Comparison of ENCODE assay signal across 8 cellular contexts in the genomic region with DNA sequence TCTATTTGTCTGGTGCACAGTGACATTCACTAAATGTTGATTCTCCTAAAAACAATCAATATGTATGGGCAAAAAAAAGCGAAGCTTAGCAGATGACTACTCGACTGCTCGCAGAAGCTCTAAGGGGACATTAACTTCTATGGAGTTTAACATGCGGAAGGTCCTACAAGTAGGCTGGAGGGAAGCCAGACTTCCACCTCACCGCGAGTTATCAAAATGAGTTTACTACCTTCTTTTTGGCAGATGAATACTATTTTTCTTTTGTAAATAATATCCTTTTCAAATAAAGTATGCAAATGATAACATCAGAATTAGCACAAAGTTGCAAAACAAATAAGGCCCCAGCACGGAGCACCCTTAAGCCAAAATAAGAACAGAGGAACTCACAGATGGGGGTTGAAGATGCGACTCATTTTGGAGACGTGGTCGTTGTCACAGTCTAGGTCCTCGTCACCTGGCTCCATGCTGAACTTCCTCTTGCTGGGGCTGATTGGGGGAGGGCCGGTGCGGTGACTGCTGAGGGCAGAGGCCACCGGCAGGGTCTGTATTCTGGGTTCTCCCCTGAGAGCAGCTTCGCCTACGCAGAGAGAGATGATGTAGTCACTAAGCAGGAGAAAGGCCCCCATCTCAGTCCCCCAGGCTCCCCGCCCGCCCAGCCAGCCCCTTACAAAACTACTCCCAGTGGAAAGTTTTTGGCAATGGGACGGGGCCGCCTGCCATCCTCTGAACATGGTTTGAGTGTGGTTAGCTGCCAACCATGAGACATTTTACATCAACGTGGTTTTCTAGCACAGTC. TPM values are rescaled to one million over a fixed set of nuclear protein-coding genes. Genes with fewer than 3 reads are reported as not detected.
DNase-seq lines count a peak whose midpoint lies in the region; ATAC-seq and TF ChIP-seq lines count a peak whose summit lies in the region.

No MANE protein-coding gene starts in this region.

- 78% methylated on average over 16 of the region's 21 CpGs for WGBS in right lobe of liver (ENCODE audit: insufficient coverage, low coverage, low lambda C conversion rate, missing lambda C conversion rate)

- DNase-seq in activated CD4-positive, CD25-positive, alpha-beta regulatory T cell treated with anti-CD3 and anti-CD28 coated beads, Interleukin-2, amount 50 U/mL, for 72 hours: no peak
- peak; percentile 23 for DNase-seq in T-helper 2 cell treated with Interferon-gamma antibody and Interleukin-4, amounts not matched to agents 5 μg/mL and 100 μg/mL, for 36 hours (ENCODE audit: low spot score)
- DNase-seq in Right ventricle myocardium superior (peak; percentile 76), HEK293T (ENCODE audit: extremely low spot score) (no peak), right lobe of liver (no peak)
- peak; percentile 34 for DNase-seq in stimulated activated CD8-positive, alpha-beta memory T cell treated with anti-CD3 and anti-CD28 coated beads, Interleukin-4, amount 100 ng/mL, for 24 hours (ENCODE audit: low read depth)

- POLR2A ChIA-PET in HEK293T (lab: Yijun Ruan, JAX): no interaction called here

- H3K4me3 Mint-ChIP-seq in T-helper 2 cell treated with Interferon-gamma antibody and Interleukin-4, amounts not matched to agents 5 μg/mL and 100 μg/mL, for 36 hours: no peak overlapping the region

- intact Hi-C loops in Right ventricle myocardium superior (cut with DNase I): loop anchor here (5.0 kb wide), 1 partner anchor 41 kb away; the partner anchor contains the start of gene VGLL4
- intact Hi-C loops in right lobe of liver (cut with DNase I): no loop called here

- peaks cover 18% of the 10 kb centered on the region for H3K4me1 Mint-ChIP-seq in T-helper 2 cell treated with Interferon-gamma antibody and Interleukin-4, amounts not matched to agents 5 μg/mL and 100 μg/mL, for 36 hours (ENCODE audit: low read depth)

- peaks cover 56% of the 10 kb centered on the region for H3K36me3 Mint-ChIP-seq in T-helper 2 cell treated with Interferon-gamma antibody and Interleukin-4, amounts not matched to agents 5 μg/mL and 100 μg/mL, for 36 hours (ENCODE audit: low read depth)

- TF ChIP-seq POLR2A in right lobe of liver (IDR thresholded peaks at IDR 0.05): no peak

- peaks cover 0 to 2% (median 0%) of the 10 kb centered on the region in 4 donors for H3K4me1 ChIP-seq in right lobe of liver

- CTCF ChIA-PET in HEK293T (lab: Yijun Ruan, JAX): no interaction called here

- no peaks in the 10 kb centered on the region for H3K27me3 ChIP-seq in right lobe of liver

- H3K27ac ChIP-seq in right lobe of liver: peak overlapping the region in 1 of 3 donors; percentile 40

- no peak overlapping the region for H3K4me3 ChIP-seq in right lobe of liver

- H3K9me3 Mint-ChIP-seq in T-helper 2 cell treated with Interferon-gamma antibody and Interleukin-4, amounts not matched to agents 5 μg/mL and 100 μg/mL, for 36 hours: peaks cover 15% of the 10 kb centered on the region

- TF ChIP-seq CTCF in right lobe of liver (IDR thresholded peaks at IDR 0.05): no peak

- H3K27me3 Mint-ChIP-seq in T-helper 2 cell treated with Interferon-gamma antibody and Interleukin-4, amounts not matched to agents 5 μg/mL and 100 μg/mL, for 36 hours (ENCODE audit: low read depth): no peaks in the 10 kb centered on the region

- H3K36me3 ChIP-seq in right lobe of liver: peaks cover 0 to 16% (median 0%) of the 10 kb centered on the region in 4 donors

- no peaks in the 10 kb centered on the region for H3K9me3 ChIP-seq in right lobe of liver

- peak; percentile 32 to 53 for ATAC-seq in activated CD4-positive, CD25-positive, alpha-beta regulatory T cell treated with anti-CD3 and anti-CD28 coated beads, Interleukin-2, amount 50 U/mL, for 24 hours
- ATAC-seq in HG02943 (IDR thresholded peaks at IDR 0.05; ENCODE audit: low read depth, unreplicated experiment): peak; percentile 86
- peak; percentile 48 for ATAC-seq in Right ventricle myocardium superior (ENCODE audit: poor library complexity)
- no peak for ATAC-seq in right lobe of liver

- no peak overlapping the region for H3K27ac Mint-ChIP-seq in T-helper 2 cell treated with Interferon-gamma antibody and Interleukin-4, amounts not matched to agents 5 μg/mL and 100 μg/mL, for 36 hours

TF ChIP-seq in HEK293T, 16 proteins besides CTCF, POLR2A, EP300 and RAD21:
- no peak for TF ChIP-seq FOXM1 (IDR thresholded peaks at IDR 0.05; ENCODE audit: borderline replicate concordance)
- no peak for TF ChIP-seq FOXK2 (IDR thresholded peaks at IDR 0.05)
- TF ChIP-seq ARNT (IDR thresholded peaks at IDR 0.05): no peak
- TF ChIP-seq BHLHE40 (IDR thresholded peaks at IDR 0.05; ENCODE audit: borderline replicate concordance): no peak
- no peak for TF ChIP-seq NFRKB (IDR thresholded peaks at IDR 0.05)
- no peak for TF ChIP-seq L3MBTL2 (conservative IDR thresholded peaks at IDR 0.05)
- TF ChIP-seq ZNF384 (IDR thresholded peaks at IDR 0.05): no peak

RNA-seq across cellular contexts. Expression of gene VGLL4, which starts 42.1 kb away (rescaled TPM):
- 23.0 TPM for total RNA-seq in Right ventricle myocardium superior
- 10 to 100 TPM; 10.4 to 22.4 (median 15.2) TPM for total RNA-seq in right lobe of liver

Comparison
In these comparisons a context has a peak if more than half of its experiments do, and no peak if none do; other contexts are left out.
1. ATAC-seq: peak in activated CD4-positive, CD25-positive, alpha-beta regulatory T cell treated with anti-CD3 and anti-CD28 coated beads, Interleukin-2, amount 50 U/mL, for 24 hours (2 of 2), HG02943 (single experiment) and Right ventricle myocardium superior (single experiment); none in right lobe of liver (0 of 4).
2. DNase-seq: peak in T-helper 2 cell treated with Interferon-gamma antibody and Interleukin-4, amounts not matched to agents 5 μg/mL and 100 μg/mL, for 36 hours (single experiment), Right ventricle myocardium superior (single experiment) and stimulated activated CD8-positive, alpha-beta memory T cell treated with anti-CD3 and anti-CD28 coated beads, Interleukin-4, amount 100 ng/mL, for 24 hours (single experiment); none in activated CD4-positive, CD25-positive, alpha-beta regulatory T cell treated with anti-CD3 and anti-CD28 coated beads, Interleukin-2, amount 50 U/mL, for 72 hours (single experiment), HEK293T (single experiment) and right lobe of liver (0 of 3).